ENCODE assay signal across 1 cellular context in the genomic region with DNA sequence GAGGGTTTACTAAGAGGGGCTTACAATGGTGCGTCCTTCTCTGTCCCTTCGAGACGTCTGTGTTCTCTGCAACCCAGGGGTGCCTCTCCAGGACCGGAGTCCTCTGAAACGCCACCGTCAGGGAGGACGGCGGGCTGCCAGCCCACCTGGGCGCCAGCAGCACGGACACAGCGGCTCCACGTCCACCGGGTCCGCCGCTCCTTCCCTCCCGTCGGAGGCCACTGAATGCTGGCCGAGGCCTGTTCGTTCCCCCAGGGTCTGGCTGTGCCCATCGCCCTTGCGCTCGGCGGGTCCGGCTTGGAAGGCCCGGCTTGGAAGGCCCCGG.
TF ChIP-seq lines count a peak whose summit lies in the region.

No MANE protein-coding gene starts in this region.

TF ChIP-seq in K562, 482 proteins besides CTCF, POLR2A, EP300 and RAD21 (continues in another document):
- TF ChIP-seq, protein P1, sequence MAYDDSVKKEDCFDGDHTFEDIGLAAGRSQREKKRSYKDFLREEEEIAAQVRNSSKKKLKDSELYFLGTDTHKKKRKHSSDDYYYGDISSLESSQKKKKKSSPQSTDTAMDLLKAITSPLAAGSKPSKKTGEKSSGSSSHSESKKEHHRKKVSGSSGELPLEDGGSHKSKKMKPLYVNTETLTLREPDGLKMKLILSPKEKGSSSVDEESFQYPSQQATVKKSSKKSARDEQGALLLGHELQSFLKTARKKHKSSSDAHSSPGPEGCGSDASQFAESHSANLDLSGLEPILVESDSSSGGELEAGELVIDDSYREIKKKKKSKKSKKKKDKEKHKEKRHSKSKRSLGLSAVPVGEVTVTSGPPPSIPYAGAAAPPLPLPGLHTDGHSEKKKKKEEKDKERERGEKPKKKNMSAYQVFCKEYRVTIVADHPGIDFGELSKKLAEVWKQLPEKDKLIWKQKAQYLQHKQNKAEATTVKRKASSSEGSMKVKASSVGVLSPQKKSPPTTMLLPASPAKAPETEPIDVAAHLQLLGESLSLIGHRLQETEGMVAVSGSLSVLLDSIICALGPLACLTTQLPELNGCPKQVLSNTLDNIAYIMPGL (CRISPR knock-in tag; IDR thresholded peaks at IDR 0.05): no peak
- no peak for TF ChIP-seq BCOR (IDR thresholded peaks at IDR 0.05)
- 0 out of 2 replicates have a peak, but pooled peaks have one; percentile 21 for TF ChIP-seq ZNF143 (CRISPR knock-in tag; IDR thresholded peaks at IDR 0.05)
- no peak for TF ChIP-seq SNIP1 (IDR thresholded peaks at IDR 0.05; ENCODE audit: low read depth)
- TF ChIP-seq, protein P2, sequence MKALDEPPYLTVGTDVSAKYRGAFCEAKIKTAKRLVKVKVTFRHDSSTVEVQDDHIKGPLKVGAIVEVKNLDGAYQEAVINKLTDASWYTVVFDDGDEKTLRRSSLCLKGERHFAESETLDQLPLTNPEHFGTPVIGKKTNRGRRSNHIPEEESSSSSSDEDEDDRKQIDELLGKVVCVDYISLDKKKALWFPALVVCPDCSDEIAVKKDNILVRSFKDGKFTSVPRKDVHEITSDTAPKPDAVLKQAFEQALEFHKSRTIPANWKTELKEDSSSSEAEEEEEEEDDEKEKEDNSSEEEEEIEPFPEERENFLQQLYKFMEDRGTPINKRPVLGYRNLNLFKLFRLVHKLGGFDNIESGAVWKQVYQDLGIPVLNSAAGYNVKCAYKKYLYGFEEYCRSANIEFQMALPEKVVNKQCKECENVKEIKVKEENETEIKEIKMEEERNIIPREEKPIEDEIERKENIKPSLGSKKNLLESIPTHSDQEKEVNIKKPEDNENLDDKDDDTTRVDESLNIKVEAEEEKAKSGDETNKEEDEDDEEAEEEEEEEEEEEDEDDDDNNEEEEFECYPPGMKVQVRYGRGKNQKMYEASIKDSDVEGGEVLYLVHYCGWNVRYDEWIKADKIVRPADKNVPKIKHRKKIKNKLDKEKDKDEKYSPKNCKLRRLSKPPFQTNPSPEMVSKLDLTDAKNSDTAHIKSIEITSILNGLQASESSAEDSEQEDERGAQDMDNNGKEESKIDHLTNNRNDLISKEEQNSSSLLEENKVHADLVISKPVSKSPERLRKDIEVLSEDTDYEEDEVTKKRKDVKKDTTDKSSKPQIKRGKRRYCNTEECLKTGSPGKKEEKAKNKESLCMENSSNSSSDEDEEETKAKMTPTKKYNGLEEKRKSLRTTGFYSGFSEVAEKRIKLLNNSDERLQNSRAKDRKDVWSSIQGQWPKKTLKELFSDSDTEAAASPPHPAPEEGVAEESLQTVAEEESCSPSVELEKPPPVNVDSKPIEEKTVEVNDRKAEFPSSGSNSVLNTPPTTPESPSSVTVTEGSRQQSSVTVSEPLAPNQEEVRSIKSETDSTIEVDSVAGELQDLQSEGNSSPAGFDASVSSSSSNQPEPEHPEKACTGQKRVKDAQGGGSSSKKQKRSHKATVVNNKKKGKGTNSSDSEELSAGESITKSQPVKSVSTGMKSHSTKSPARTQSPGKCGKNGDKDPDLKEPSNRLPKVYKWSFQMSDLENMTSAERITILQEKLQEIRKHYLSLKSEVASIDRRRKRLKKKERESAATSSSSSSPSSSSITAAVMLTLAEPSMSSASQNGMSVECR (CRISPR knock-in tag; IDR thresholded peaks at IDR 0.05): peak; percentile 71
- no peak for TF ChIP-seq ZNF699 (CRISPR knock-in tag; IDR thresholded peaks at IDR 0.05; ENCODE audit: insufficient replicate concordance)
- TF ChIP-seq ZC3H4 (CRISPR knock-in tag; IDR thresholded peaks at IDR 0.05; ENCODE audit: borderline replicate concordance): 0 out of 2 replicates have a peak, but pooled peaks have one; percentile 35
- TF ChIP-seq, protein P3, sequence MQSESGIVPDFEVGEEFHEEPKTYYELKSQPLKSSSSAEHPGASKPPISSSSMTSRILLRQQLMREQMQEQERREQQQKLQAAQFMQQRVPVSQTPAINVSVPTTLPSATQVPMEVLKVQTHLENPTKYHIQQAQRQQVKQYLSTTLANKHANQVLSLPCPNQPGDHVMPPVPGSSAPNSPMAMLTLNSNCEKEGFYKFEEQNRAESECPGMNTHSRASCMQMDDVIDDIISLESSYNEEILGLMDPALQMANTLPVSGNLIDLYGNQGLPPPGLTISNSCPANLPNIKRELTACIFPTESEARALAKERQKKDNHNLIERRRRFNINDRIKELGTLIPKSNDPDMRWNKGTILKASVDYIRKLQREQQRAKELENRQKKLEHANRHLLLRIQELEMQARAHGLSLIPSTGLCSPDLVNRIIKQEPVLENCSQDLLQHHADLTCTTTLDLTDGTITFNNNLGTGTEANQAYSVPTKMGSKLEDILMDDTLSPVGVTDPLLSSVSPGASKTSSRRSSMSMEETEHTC (IDR thresholded peaks at IDR 0.05): no peak
- TF ChIP-seq, protein P4, sequence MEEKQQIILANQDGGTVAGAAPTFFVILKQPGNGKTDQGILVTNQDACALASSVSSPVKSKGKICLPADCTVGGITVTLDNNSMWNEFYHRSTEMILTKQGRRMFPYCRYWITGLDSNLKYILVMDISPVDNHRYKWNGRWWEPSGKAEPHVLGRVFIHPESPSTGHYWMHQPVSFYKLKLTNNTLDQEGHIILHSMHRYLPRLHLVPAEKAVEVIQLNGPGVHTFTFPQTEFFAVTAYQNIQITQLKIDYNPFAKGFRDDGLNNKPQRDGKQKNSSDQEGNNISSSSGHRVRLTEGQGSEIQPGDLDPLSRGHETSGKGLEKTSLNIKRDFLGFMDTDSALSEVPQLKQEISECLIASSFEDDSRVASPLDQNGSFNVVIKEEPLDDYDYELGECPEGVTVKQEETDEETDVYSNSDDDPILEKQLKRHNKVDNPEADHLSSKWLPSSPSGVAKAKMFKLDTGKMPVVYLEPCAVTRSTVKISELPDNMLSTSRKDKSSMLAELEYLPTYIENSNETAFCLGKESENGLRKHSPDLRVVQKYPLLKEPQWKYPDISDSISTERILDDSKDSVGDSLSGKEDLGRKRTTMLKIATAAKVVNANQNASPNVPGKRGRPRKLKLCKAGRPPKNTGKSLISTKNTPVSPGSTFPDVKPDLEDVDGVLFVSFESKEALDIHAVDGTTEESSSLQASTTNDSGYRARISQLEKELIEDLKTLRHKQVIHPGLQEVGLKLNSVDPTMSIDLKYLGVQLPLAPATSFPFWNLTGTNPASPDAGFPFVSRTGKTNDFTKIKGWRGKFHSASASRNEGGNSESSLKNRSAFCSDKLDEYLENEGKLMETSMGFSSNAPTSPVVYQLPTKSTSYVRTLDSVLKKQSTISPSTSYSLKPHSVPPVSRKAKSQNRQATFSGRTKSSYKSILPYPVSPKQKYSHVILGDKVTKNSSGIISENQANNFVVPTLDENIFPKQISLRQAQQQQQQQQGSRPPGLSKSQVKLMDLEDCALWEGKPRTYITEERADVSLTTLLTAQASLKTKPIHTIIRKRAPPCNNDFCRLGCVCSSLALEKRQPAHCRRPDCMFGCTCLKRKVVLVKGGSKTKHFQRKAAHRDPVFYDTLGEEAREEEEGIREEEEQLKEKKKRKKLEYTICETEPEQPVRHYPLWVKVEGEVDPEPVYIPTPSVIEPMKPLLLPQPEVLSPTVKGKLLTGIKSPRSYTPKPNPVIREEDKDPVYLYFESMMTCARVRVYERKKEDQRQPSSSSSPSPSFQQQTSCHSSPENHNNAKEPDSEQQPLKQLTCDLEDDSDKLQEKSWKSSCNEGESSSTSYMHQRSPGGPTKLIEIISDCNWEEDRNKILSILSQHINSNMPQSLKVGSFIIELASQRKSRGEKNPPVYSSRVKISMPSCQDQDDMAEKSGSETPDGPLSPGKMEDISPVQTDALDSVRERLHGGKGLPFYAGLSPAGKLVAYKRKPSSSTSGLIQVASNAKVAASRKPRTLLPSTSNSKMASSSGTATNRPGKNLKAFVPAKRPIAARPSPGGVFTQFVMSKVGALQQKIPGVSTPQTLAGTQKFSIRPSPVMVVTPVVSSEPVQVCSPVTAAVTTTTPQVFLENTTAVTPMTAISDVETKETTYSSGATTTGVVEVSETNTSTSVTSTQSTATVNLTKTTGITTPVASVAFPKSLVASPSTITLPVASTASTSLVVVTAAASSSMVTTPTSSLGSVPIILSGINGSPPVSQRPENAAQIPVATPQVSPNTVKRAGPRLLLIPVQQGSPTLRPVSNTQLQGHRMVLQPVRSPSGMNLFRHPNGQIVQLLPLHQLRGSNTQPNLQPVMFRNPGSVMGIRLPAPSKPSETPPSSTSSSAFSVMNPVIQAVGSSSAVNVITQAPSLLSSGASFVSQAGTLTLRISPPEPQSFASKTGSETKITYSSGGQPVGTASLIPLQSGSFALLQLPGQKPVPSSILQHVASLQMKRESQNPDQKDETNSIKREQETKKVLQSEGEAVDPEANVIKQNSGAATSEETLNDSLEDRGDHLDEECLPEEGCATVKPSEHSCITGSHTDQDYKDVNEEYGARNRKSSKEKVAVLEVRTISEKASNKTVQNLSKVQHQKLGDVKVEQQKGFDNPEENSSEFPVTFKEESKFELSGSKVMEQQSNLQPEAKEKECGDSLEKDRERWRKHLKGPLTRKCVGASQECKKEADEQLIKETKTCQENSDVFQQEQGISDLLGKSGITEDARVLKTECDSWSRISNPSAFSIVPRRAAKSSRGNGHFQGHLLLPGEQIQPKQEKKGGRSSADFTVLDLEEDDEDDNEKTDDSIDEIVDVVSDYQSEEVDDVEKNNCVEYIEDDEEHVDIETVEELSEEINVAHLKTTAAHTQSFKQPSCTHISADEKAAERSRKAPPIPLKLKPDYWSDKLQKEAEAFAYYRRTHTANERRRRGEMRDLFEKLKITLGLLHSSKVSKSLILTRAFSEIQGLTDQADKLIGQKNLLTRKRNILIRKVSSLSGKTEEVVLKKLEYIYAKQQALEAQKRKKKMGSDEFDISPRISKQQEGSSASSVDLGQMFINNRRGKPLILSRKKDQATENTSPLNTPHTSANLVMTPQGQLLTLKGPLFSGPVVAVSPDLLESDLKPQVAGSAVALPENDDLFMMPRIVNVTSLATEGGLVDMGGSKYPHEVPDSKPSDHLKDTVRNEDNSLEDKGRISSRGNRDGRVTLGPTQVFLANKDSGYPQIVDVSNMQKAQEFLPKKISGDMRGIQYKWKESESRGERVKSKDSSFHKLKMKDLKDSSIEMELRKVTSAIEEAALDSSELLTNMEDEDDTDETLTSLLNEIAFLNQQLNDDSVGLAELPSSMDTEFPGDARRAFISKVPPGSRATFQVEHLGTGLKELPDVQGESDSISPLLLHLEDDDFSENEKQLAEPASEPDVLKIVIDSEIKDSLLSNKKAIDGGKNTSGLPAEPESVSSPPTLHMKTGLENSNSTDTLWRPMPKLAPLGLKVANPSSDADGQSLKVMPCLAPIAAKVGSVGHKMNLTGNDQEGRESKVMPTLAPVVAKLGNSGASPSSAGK (IDR thresholded peaks at IDR 0.05): no peak
- no peak for TF ChIP-seq ZNF696 (CRISPR knock-in tag; conservative IDR thresholded peaks at IDR 0.05)
- TF ChIP-seq TCF7L2 (IDR thresholded peaks at IDR 0.05; ENCODE audit: low read depth, low read length): no peak
- 0 out of 2 replicates have a peak, but pooled peaks have one; percentile 23 for TF ChIP-seq ZNF12 (CRISPR knock-in tag; IDR thresholded peaks at IDR 0.05)
- no peak for TF ChIP-seq TCFL5 (CRISPR knock-in tag; conservative IDR thresholded peaks at IDR 0.05)
- peak; percentile 28 for TF ChIP-seq KDM5B (IDR thresholded peaks at IDR 0.05; ENCODE audit: insufficient replicate concordance, low read depth, low read length)
- TF ChIP-seq, protein P5, sequence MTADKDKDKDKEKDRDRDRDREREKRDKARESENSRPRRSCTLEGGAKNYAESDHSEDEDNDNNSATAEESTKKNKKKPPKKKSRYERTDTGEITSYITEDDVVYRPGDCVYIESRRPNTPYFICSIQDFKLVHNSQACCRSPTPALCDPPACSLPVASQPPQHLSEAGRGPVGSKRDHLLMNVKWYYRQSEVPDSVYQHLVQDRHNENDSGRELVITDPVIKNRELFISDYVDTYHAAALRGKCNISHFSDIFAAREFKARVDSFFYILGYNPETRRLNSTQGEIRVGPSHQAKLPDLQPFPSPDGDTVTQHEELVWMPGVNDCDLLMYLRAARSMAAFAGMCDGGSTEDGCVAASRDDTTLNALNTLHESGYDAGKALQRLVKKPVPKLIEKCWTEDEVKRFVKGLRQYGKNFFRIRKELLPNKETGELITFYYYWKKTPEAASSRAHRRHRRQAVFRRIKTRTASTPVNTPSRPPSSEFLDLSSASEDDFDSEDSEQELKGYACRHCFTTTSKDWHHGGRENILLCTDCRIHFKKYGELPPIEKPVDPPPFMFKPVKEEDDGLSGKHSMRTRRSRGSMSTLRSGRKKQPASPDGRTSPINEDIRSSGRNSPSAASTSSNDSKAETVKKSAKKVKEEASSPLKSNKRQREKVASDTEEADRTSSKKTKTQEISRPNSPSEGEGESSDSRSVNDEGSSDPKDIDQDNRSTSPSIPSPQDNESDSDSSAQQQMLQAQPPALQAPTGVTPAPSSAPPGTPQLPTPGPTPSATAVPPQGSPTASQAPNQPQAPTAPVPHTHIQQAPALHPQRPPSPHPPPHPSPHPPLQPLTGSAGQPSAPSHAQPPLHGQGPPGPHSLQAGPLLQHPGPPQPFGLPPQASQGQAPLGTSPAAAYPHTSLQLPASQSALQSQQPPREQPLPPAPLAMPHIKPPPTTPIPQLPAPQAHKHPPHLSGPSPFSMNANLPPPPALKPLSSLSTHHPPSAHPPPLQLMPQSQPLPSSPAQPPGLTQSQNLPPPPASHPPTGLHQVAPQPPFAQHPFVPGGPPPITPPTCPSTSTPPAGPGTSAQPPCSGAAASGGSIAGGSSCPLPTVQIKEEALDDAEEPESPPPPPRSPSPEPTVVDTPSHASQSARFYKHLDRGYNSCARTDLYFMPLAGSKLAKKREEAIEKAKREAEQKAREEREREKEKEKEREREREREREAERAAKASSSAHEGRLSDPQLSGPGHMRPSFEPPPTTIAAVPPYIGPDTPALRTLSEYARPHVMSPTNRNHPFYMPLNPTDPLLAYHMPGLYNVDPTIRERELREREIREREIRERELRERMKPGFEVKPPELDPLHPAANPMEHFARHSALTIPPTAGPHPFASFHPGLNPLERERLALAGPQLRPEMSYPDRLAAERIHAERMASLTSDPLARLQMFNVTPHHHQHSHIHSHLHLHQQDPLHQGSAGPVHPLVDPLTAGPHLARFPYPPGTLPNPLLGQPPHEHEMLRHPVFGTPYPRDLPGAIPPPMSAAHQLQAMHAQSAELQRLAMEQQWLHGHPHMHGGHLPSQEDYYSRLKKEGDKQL (CRISPR knock-in tag; IDR thresholded peaks at IDR 0.05; ENCODE audit: borderline replicate concordance): 0 out of 2 replicates have a peak, but pooled peaks have one; percentile 85
- no peak for TF ChIP-seq SMARCB1 (IDR thresholded peaks at IDR 0.05; ENCODE audit: insufficient read length, low read depth)
- TF ChIP-seq, protein P6, sequence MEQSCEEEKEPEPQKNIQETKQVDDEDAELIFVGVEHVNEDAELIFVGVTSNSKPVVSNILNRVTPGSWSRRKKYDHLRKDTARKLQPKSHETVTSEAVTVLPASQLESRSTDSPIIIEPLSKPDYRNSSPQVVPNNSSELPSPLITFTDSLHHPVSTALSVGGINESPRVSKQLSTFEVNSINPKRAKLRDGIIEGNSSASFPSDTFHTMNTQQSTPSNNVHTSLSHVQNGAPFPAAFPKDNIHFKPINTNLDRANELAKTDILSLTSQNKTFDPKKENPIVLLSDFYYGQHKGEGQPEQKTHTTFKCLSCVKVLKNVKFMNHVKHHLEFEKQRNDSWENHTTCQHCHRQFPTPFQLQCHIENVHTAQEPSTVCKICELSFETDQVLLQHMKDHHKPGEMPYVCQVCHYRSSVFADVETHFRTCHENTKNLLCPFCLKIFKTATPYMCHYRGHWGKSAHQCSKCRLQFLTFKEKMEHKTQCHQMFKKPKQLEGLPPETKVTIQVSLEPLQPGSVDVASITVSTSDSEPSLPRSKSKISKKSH (CRISPR knock-in tag; IDR thresholded peaks at IDR 0.05): no peak
- TF ChIP-seq, protein P7, sequence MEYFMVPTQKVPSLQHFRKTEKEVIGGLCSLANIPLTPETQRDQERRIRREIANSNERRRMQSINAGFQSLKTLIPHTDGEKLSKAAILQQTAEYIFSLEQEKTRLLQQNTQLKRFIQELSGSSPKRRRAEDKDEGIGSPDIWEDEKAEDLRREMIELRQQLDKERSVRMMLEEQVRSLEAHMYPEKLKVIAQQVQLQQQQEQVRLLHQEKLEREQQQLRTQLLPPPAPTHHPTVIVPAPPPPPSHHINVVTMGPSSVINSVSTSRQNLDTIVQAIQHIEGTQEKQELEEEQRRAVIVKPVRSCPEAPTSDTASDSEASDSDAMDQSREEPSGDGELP (CRISPR knock-in tag; IDR thresholded peaks at IDR 0.05; ENCODE audit: borderline replicate concordance): 0 out of 2 replicates have a peak, but pooled peaks have one; percentile 13
- TF ChIP-seq POLR3A (IDR thresholded peaks at IDR 0.05; ENCODE audit: borderline replicate concordance, extremely low read depth, insufficient read depth, insufficient read length): no peak
- no peak for TF ChIP-seq NBN (IDR thresholded peaks at IDR 0.05; ENCODE audit: low read depth)
